Comparison of ENCODE assay signal across 8 cellular contexts in genomic region chr14:35808658-35809563, GRCh38. TPM values are rescaled to one million over a fixed set of nuclear protein-coding genes. Genes with fewer than 3 reads are reported as not detected.
A peak's percentile ranks its signal among the peaks of the same experiment; 100 is the strongest.
DNase-seq lines count a peak whose midpoint lies in the region; ATAC-seq and TF ChIP-seq lines count a peak whose summit lies in the region.
"Not testable (repeated sequence)": the region's sequence is repeated elsewhere in the genome, so short reads cannot be mapped to it uniquely, and the experiment has no call there.

RALGAPA1 (minus strand) TSS chr14:35809295; CDS start chr14:35808835, 460 bp downstream.

- not testable (repeated sequence) for H4K20me1 ChIP-seq in DOHH2 (ENCODE audit: control insufficient read depth, insufficient read depth, low read depth, low read length)

- H3K4me3 ChIP-seq in DOHH2 (ENCODE audit: low read length) (peak within 1 kb of the TSS; percentile 96), Peyer's patch (peak within 1 kb of the TSS; percentile 63 to 83 (median 72)), esophagus muscularis mucosa (peak within 1 kb of the TSS; percentile 68 to 82 (median 75)), muscle layer of duodenum (ENCODE audit: low read depth in 1 of 2, low read length in 2 of 2) (peak within 1 kb of the TSS; percentile 75 to 87)

- not testable (repeated sequence) for TF ChIP-seq EP300 in esophagus muscularis mucosa (IDR thresholded peaks at IDR 0.05)

- peak; percentile 97 for ATAC-seq in GM21786 (IDR thresholded peaks at IDR 0.05; ENCODE audit: unreplicated experiment)
- peak; percentile 97 for ATAC-seq in activated T-cell treated with anti-CD3 and anti-CD28 coated beads, Interleukin-2, amount 50 U/mL, for 72 hours (replicated peaks in 1 of 2)

- TF ChIP-seq POLR2A in Peyer's patch (IDR thresholded peaks at IDR 0.05) (peak; percentile 95 to 96), esophagus muscularis mucosa (IDR thresholded peaks at IDR 0.05; ENCODE audit: low read depth) (peak; percentile 54)

- H3K9me2 ChIP-seq in DOHH2 (replicated peaks; ENCODE audit: control insufficient read depth, low read length): not testable (repeated sequence)

- peaks cover 16% of the 10 kb centered on the region for H3F3A ChIP-seq in DOHH2 (ENCODE audit: control insufficient read depth, insufficient read depth)

- peak within 1 kb of the TSS; percentile 81 for H3K27ac ChIP-seq in DOHH2 (ENCODE audit: low read depth, low read length)
- H3K27ac ChIP-seq in KOPT-K1 (ENCODE audit: low read depth, low read length, poor library complexity, severe bottlenecking): peak within 1 kb of the TSS; percentile 68
- peak within 1 kb of the TSS; percentile 90 to 95 (median 92) for H3K27ac ChIP-seq in Peyer's patch
- peak within 1 kb of the TSS; percentile 87 to 96 (median 92) for H3K27ac ChIP-seq in esophagus muscularis mucosa (replicated peaks in 1 of 4)
- H3K27ac ChIP-seq in muscle layer of duodenum (ENCODE audit: low read length): peak within 1 kb of the TSS; percentile 75

- not testable (repeated sequence) for H3K36me3 ChIP-seq in DOHH2 (ENCODE audit: control insufficient read depth, low read length); KOPT-K1 (ENCODE audit: insufficient read depth, low read length); Peyer's patch; esophagus muscularis mucosa; muscle layer of duodenum (ENCODE audit: control insufficient read depth in 1 of 2, insufficient read depth in 2 of 2, low read length in 2 of 2)

- H3K27me3 Mint-ChIP-seq in activated T-cell treated with anti-CD3 and anti-CD28 coated beads, Interleukin-2, amount 50 U/mL, for 72 hours (ENCODE audit: low read depth): not testable (repeated sequence)

- peak; percentile 92 to 98 (median 95) for DNase-seq in Peyer's patch
- peak; percentile 92 for DNase-seq in activated T-cell treated with anti-CD3 and anti-CD28 coated beads, Interleukin-2, amount 50 U/mL, for 72 hours
- peak; percentile 98 for DNase-seq in esophagus muscularis mucosa (ENCODE audit: extremely low spot score)
- peak; percentile 87 to 91 for DNase-seq in stimulated activated CD8-positive, alpha-beta memory T cell treated with anti-CD3 and anti-CD28 coated beads, Interleukin-7, amount 100 ng/mL, for 4 hours (ENCODE audit: low read depth in 2 of 2)

- peak within 1 kb of the TSS; percentile 85 for H3K4me2 ChIP-seq in DOHH2 (ENCODE audit: low read length)

- 0% methylated on average over 17 of the region's 64 CpGs for WGBS in esophagus muscularis mucosa

- H3K79me2 ChIP-seq in DOHH2 (ENCODE audit: control insufficient read depth, low read length): peaks cover 30% of the 10 kb centered on the region

- H3K27ac Mint-ChIP-seq in activated T-cell treated with anti-CD3 and anti-CD28 coated beads, Interleukin-2, amount 50 U/mL, for 72 hours: peak within 1 kb of the TSS; percentile 100

- TF ChIP-seq CTCF in DOHH2 (IDR thresholded peaks at IDR 0.05; ENCODE audit: low read depth, low read length, poor library complexity, severe bottlenecking): peak; percentile 31
- TF ChIP-seq CTCF in Peyer's patch (IDR thresholded peaks at IDR 0.05): peak in 4 of 6 experiments; percentile 35 to 69 (median 61)
- TF ChIP-seq CTCF in esophagus muscularis mucosa (IDR thresholded peaks at IDR 0.05): peak in 2 of 3 experiments; percentile 35 to 55

- H3K36me3 Mint-ChIP-seq in activated T-cell treated with anti-CD3 and anti-CD28 coated beads, Interleukin-2, amount 50 U/mL, for 72 hours (ENCODE audit: insufficient read depth in 2 of 2): not testable (repeated sequence)

- not testable (repeated sequence) for H3K9me3 Mint-ChIP-seq in activated T-cell treated with anti-CD3 and anti-CD28 coated beads, Interleukin-2, amount 50 U/mL, for 72 hours

- intact Hi-C loops in esophagus muscularis mucosa (cut with DNase I): not testable (repeated sequence)

- not testable (repeated sequence) for H3K9me3 ChIP-seq in DOHH2 (ENCODE audit: control insufficient read depth, insufficient read depth, low read length); KOPT-K1 (ENCODE audit: insufficient read depth, low read length, poor library complexity, severe bottlenecking); Peyer's patch; esophagus muscularis mucosa; muscle layer of duodenum (ENCODE audit: control insufficient read depth in 1 of 2, low read length in 2 of 2)

- not testable (repeated sequence) for H3K27me3 ChIP-seq in DOHH2 (ENCODE audit: control insufficient read depth, low read length); Peyer's patch; esophagus muscularis mucosa; muscle layer of duodenum (ENCODE audit: low read depth, low read length)

- peaks cover 27% of the 10 kb centered on the region for H3K4me1 Mint-ChIP-seq in activated T-cell treated with anti-CD3 and anti-CD28 coated beads, Interleukin-2, amount 50 U/mL, for 72 hours (ENCODE audit: low read depth)

- H3K4me1 ChIP-seq in DOHH2 (ENCODE audit: control insufficient read depth, low read length): peaks cover 20% of the 10 kb centered on the region
- H3K4me1 ChIP-seq in Peyer's patch: peaks cover 0 to 23% (median 0%) of the 10 kb centered on the region in 4 donors
- H3K4me1 ChIP-seq in esophagus muscularis mucosa: peaks cover 17 to 26% (median 23%) of the 10 kb centered on the region in 4 donors
- peaks cover 6 to 19% of the 10 kb centered on the region in 2 donors for H3K4me1 ChIP-seq in muscle layer of duodenum (ENCODE audit: control insufficient read depth in 1 of 2, insufficient read depth in 2 of 2, low read length in 2 of 2)

- peak within 1 kb of the TSS; percentile 100 for H3K4me3 Mint-ChIP-seq in activated T-cell treated with anti-CD3 and anti-CD28 coated beads, Interleukin-2, amount 50 U/mL, for 72 hours

RNA-seq across cellular contexts. Expression of gene RALGAPA1, which starts in this region (rescaled TPM):
- total RNA-seq in Peyer's patch (100 to 1,000 TPM in 2 of 4 donors, 10 to 100 TPM in 2; 61.8 to 163 (median 89.4) TPM), esophagus muscularis mucosa (10 to 100 TPM; 48.2 to 77.7 (median 52.1) TPM)
- 10 to 100 TPM; 34.0 to 41.8 TPM for total RNA-seq in activated T-cell treated with anti-CD3 and anti-CD28 coated beads, Interleukin-2, amount 50 U/mL, for 72 hours

Comparison
In these comparisons a context has a peak if more than half of its experiments do, and no peak if none do; other contexts are left out.
1. Peak in every context shown above with its lines: DNase-seq, ATAC-seq, H3K4me3 ChIP-seq and H3K27ac ChIP-seq.